13 cellular contexts compared by ENCODE assay signal in genomic region chr1:101898137-101898536, GRCh38.
DNase-seq lines count a peak whose midpoint lies in the region; ATAC-seq and TF ChIP-seq lines count a peak whose summit lies in the region.
"Had no signal": no experiment of that assay in that cellular context is flagged by ENCODE, and none has a peak within 500 bp of the region (broad histone marks: within the 10 kb centered on the region; RNA-seq: fewer than 3 reads in every experiment).

No MANE protein-coding gene starts in this region.

- no peak overlapping the region for H3K27ac Mint-ChIP-seq in natural killer cell
- H3K27ac Mint-ChIP-seq: CD8-positive, alpha-beta T cell; H9 had no signal

- ATAC-seq in left cardiac atrium (no peak), natural killer cell (no peak)
- ATAC-seq: CD8-positive, alpha-beta T cell had no signal

- no peaks in the 10 kb centered on the region for H3K36me3 Mint-ChIP-seq in natural killer cell
- H3K36me3 Mint-ChIP-seq: CD8-positive, alpha-beta T cell had no signal

- TF ChIP-seq CTCF in natural killer cell (IDR thresholded peaks at IDR 0.05), result no peak

- H3K4me3 Mint-ChIP-seq in natural killer cell, result no peak overlapping the region
- H3K4me3 Mint-ChIP-seq: CD8-positive, alpha-beta T cell; H9 had no signal

- H3K4me1 Mint-ChIP-seq in natural killer cell, result no peaks in the 10 kb centered on the region

- peak; percentile 23 for DNase-seq in SKM-1 treated with dmso at 0.1 percent for 144 hours (lab: John Stamatoyannopoulos, UW; ENCODE audit: unreplicated experiment)
- no peak for DNase-seq in SKM-1 (lab: John Stamatoyannopoulos, UW; ENCODE audit: unreplicated experiment)
- peak; percentile 13 to 20 for DNase-seq in Kasumi-1 (lab: John Stamatoyannopoulos, UW)
- DNase-seq in NOMO-1 treated with DMSO at 0.1 percent for 48 hours (lab: John Stamatoyannopoulos, UW; ENCODE audit: unreplicated experiment), result peak; percentile 71
- no peak for DNase-seq in left cardiac atrium
- DNase-seq in natural killer cell, result no peak
- no peak for DNase-seq in GM19240 (ENCODE audit: insufficient read length, low spot score)
- DNase-seq: ACHN; Calu3; CD8-positive, alpha-beta T cell; DMS79 treated with DMSO at 0.1 percent for 48 hours; GF-D8; H9 had no signal

- H3K27me3 Mint-ChIP-seq in natural killer cell (ENCODE audit: low read depth in 2 of 2), result peaks cover 0 to 3% of the 10 kb centered on the region in 2 donors

- intact Hi-C loops in left cardiac atrium (cut with DNase I) (no loop called here), natural killer cell (cut with micrococcal nuclease) (no loop called here)

- peaks cover 3 to 4% of the 10 kb centered on the region in 2 donors for H3K9me3 Mint-ChIP-seq in natural killer cell
- H3K9me3 Mint-ChIP-seq: CD8-positive, alpha-beta T cell; H9 had no signal

Comparison
In these comparisons a context has a peak if more than half of its experiments do, and no peak if none do; other contexts are left out.
1. DNase-seq: peak in SKM-1 treated with dmso at 0.1 percent for 144 hours (single experiment), Kasumi-1 (2 of 2) and NOMO-1 treated with DMSO at 0.1 percent for 48 hours (single experiment); none in SKM-1 (single experiment), left cardiac atrium (single experiment), natural killer cell (single experiment) and GM19240 (single experiment).